24 cellular contexts compared by ENCODE assay signal in the genomic region with DNA sequence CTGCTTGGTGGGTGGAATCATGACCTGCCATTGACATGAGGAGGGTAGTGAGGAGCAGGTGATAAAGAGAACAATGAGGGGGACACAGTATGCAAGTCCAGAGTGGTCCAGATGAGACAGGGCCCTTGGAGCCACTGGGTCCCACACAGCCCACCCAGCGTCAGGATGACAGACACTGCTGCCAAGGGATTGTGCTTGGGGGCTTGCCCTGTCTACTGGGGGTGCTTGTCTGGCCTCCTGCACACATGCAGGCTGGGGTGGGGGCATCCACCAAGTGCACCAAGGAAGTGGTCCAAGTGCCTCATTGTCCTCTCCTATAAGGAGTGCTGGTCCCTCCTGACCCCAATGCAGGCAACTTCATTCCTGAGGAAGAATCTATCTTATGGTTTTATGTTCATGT. TPM values are rescaled to one million over a fixed set of nuclear protein-coding genes. Genes with fewer than 3 reads are reported as not detected.
DNase-seq lines count a peak whose midpoint lies in the region; ATAC-seq and TF ChIP-seq lines count a peak whose summit lies in the region.
"Had no signal": no experiment of that assay in that cellular context is flagged by ENCODE, and none has a peak within 500 bp of the region (broad histone marks: within the 10 kb centered on the region; RNA-seq: fewer than 3 reads in every experiment).

No MANE protein-coding gene starts in this region.

- TF ChIP-seq CTCF in chondrocyte (IDR thresholded peaks at IDR 0.05) = no peak
- TF ChIP-seq CTCF in lower lobe of right lung (IDR thresholded peaks at IDR 0.05) = no peak
- TF ChIP-seq CTCF in neural crest cell (conservative IDR thresholded peaks at IDR 0.05) = no peak
- TF ChIP-seq CTCF in suprapubic skin (IDR thresholded peaks at IDR 0.05) = no peak

- peaks cover 15% of the 10 kb centered on the region for H3K4me1 ChIP-seq in lower lobe of right lung
- peaks cover 16% of the 10 kb centered on the region for H3K4me1 ChIP-seq in suprapubic skin

- TF ChIP-seq POLR2A in suprapubic skin (IDR thresholded peaks at IDR 0.05) = no peak

- H3K9me3 ChIP-seq in lower lobe of right lung = no peaks in the 10 kb centered on the region
- no peaks in the 10 kb centered on the region for H3K9me3 ChIP-seq in suprapubic skin
- H3K9me3 ChIP-seq: A549; BE2C; BLaER1 treated with 17β-estradiol and CSF1 and Interleukin-3, amounts not matched to agents 10 nM and 100 nM; HAP-1 had no signal

- 89% methylated on average over 1 of the region's 1 CpG for WGBS in suprapubic skin

- no peak overlapping the region for H3K4me3 ChIP-seq in lower lobe of right lung
- no peak overlapping the region for H3K4me3 ChIP-seq in suprapubic skin
- H3K4me3 ChIP-seq: A549; BLaER1 treated with 17β-estradiol and CSF1 and Interleukin-3, amounts not matched to agents 10 nM and 100 nM; GM12878; HAP-1 had no signal

- H3K4me3 Mint-ChIP-seq in chondrocyte (ENCODE audit: unreplicated experiment) = no peak overlapping the region
- H3K4me3 Mint-ChIP-seq in neural crest cell = no peak overlapping the region
- H3K4me3 Mint-ChIP-seq in activated CD8-positive, alpha-beta memory T cell treated with anti-CD3 and anti-CD28 coated beads, Interleukin-2, amount 10 ng/mL, durations not matched to agents 7 days and 5 days = no peak overlapping the region
- H3K4me3 Mint-ChIP-seq: CD14-positive monocyte; CD4-positive, alpha-beta T cell; CD8-positive, alpha-beta memory T cell; HFFc6 had no signal

- DNase-seq in chondrocyte (ENCODE audit: low spot score) = peak; percentile 56
- peak; percentile 20 for DNase-seq in lower lobe of right lung
- DNase-seq in neural crest cell (ENCODE audit: low read depth, low spot score) = no peak
- no peak for DNase-seq in suprapubic skin (ENCODE audit: low spot score in 2 of 2)
- no peak for DNase-seq in NCI-H774 (lab: John Stamatoyannopoulos, UW)
- no peak for DNase-seq in activated CD8-positive, alpha-beta memory T cell treated with anti-CD3 and anti-CD28 coated beads, Interleukin-2, amount 10 ng/mL, durations not matched to agents 7 days and 5 days
- DNase-seq in cortex of kidney (lab: John Stamatoyannopoulos, UW) = no peak
- DNase-seq: 8988T; ACHN; AML-193; BE2C; CD4-positive, alpha-beta T cell; CD8-positive, alpha-beta memory T cell; DMS 273 treated with DMSO at 0.1 percent for 48 hours; DMS79; EL; GDM1; GOT3; HFFc6 had no signal

- CTCF ChIA-PET in activated CD8-positive, alpha-beta memory T cell treated with anti-CD3 and anti-CD28 coated beads, Interleukin-2, amount 10 ng/mL, durations not matched to agents 7 days and 5 days (lab: Charles Lee) = no interaction called here

- H3K27me3 ChIP-seq in lower lobe of right lung (ENCODE audit: low read depth) (no peaks in the 10 kb centered on the region), suprapubic skin (no peaks in the 10 kb centered on the region)
- H3K27me3 ChIP-seq: BE2C; BLaER1 treated with 17β-estradiol and CSF1 and Interleukin-3, amounts not matched to agents 10 nM and 100 nM had no signal

- no peak overlapping the region for H3K27ac ChIP-seq in lower lobe of right lung
- peak overlapping the region; percentile 57 for H3K27ac ChIP-seq in suprapubic skin
- H3K27ac ChIP-seq: A549 had no signal

- TF ChIP-seq EP300 in suprapubic skin (IDR thresholded peaks at IDR 0.05) = no peak

- H3K36me3 ChIP-seq in lower lobe of right lung = no peaks in the 10 kb centered on the region
- no peaks in the 10 kb centered on the region for H3K36me3 ChIP-seq in suprapubic skin
- H3K36me3 ChIP-seq: BE2C; BLaER1 treated with 17β-estradiol and CSF1 and Interleukin-3, amounts not matched to agents 10 nM and 100 nM; HAP-1 had no signal

- H3K9me3 Mint-ChIP-seq in chondrocyte (ENCODE audit: low read depth) (no peaks in the 10 kb centered on the region), neural crest cell (peaks cover 2% of the 10 kb centered on the region)
- H3K9me3 Mint-ChIP-seq in activated CD8-positive, alpha-beta memory T cell treated with anti-CD3 and anti-CD28 coated beads, Interleukin-2, amount 10 ng/mL, durations not matched to agents 7 days and 5 days (ENCODE audit: low read depth) = no peaks in the 10 kb centered on the region
- H3K9me3 Mint-ChIP-seq: CD14-positive monocyte; CD4-positive, alpha-beta T cell; CD8-positive, alpha-beta memory T cell; HFFc6 had no signal

- H3K27ac Mint-ChIP-seq in chondrocyte (ENCODE audit: unreplicated experiment) (no peak overlapping the region), neural crest cell (ENCODE audit: unreplicated experiment) (peak overlapping the region; percentile 7)
- no peak overlapping the region for H3K27ac Mint-ChIP-seq in activated CD8-positive, alpha-beta memory T cell treated with anti-CD3 and anti-CD28 coated beads, Interleukin-2, amount 10 ng/mL, durations not matched to agents 7 days and 5 days
- H3K27ac Mint-ChIP-seq: CD4-positive, alpha-beta T cell; CD8-positive, alpha-beta memory T cell; HFFc6 had no signal

- H3K36me3 Mint-ChIP-seq in chondrocyte (ENCODE audit: low read depth) (no peaks in the 10 kb centered on the region), neural crest cell (ENCODE audit: low read depth) (no peaks in the 10 kb centered on the region)
- H3K36me3 Mint-ChIP-seq in activated CD8-positive, alpha-beta memory T cell treated with anti-CD3 and anti-CD28 coated beads, Interleukin-2, amount 10 ng/mL, durations not matched to agents 7 days and 5 days = no peaks in the 10 kb centered on the region
- H3K36me3 Mint-ChIP-seq: CD14-positive monocyte; CD8-positive, alpha-beta memory T cell had no signal

- intact Hi-C loops in lower lobe of right lung (cut with DNase I) = no loop called here

- ATAC-seq in lower lobe of right lung = no peak
- no peak for ATAC-seq in activated CD8-positive, alpha-beta memory T cell treated with anti-CD3 and anti-CD28 coated beads, Interleukin-2, amount 10 ng/mL, durations not matched to agents 7 days and 5 days
- ATAC-seq: A549, GM12878 had no signal

- H3K4me1 Mint-ChIP-seq in chondrocyte (ENCODE audit: low read depth) = peaks cover 22% of the 10 kb centered on the region
- H3K4me1 Mint-ChIP-seq in neural crest cell = peaks cover 9% of the 10 kb centered on the region
- peaks cover 15% of the 10 kb centered on the region for H3K4me1 Mint-ChIP-seq in activated CD8-positive, alpha-beta memory T cell treated with anti-CD3 and anti-CD28 coated beads, Interleukin-2, amount 10 ng/mL, durations not matched to agents 7 days and 5 days
- H3K4me1 Mint-ChIP-seq: CD8-positive, alpha-beta memory T cell had no signal

- no peaks in the 10 kb centered on the region for H3K27me3 Mint-ChIP-seq in chondrocyte (ENCODE audit: low read depth)
- H3K27me3 Mint-ChIP-seq in neural crest cell (ENCODE audit: low read depth) = no peaks in the 10 kb centered on the region
- peaks cover 19% of the 10 kb centered on the region for H3K27me3 Mint-ChIP-seq in activated CD8-positive, alpha-beta memory T cell treated with anti-CD3 and anti-CD28 coated beads, Interleukin-2, amount 10 ng/mL, durations not matched to agents 7 days and 5 days

RNA-seq across cellular contexts. Expression of gene CTSH, which starts 39.2 kb away (rescaled TPM):
- total RNA-seq in chondrocyte (12.0 to 22.5 TPM (median 22.0 TPM) in 3 replicates), lower lobe of right lung (724 TPM), neural crest cell (6.5 and 7.3 TPM in 2 replicates), suprapubic skin (100 to 1,000 TPM in 3 of 4 donors, 10 to 100 TPM in 1; 98.4 to 308 (median 219) TPM)
- 10 to 100 TPM; 33.9 to 48.1 TPM for total RNA-seq in activated CD8-positive, alpha-beta memory T cell treated with anti-CD3 and anti-CD28 coated beads, Interleukin-2, amount 10 ng/mL, durations not matched to agents 7 days and 5 days

Comparison
In these comparisons a context has a peak if more than half of its experiments do, and no peak if none do; other contexts are left out.
1. DNase-seq: peak in chondrocyte (single experiment) and lower lobe of right lung (single experiment); none in neural crest cell (single experiment), suprapubic skin (0 of 2), NCI-H774 (single experiment), activated CD8-positive, alpha-beta memory T cell treated with anti-CD3 and anti-CD28 coated beads, Interleukin-2, amount 10 ng/mL, durations not matched to agents 7 days and 5 days (single experiment) and cortex of kidney (single experiment).